8 cellular contexts compared by ENCODE assay signal in genomic region chr14:95156765-95157194, GRCh38. TPM values are rescaled to one million over a fixed set of nuclear protein-coding genes. Genes with fewer than 3 reads are reported as not detected.
DNase-seq lines count a peak whose midpoint lies in the region; ATAC-seq and TF ChIP-seq lines count a peak whose summit lies in the region.

No MANE protein-coding gene starts in this region.

- H3K36me3 Mint-ChIP-seq in CD8-positive, alpha-beta T cell: peaks cover 8% of the 10 kb centered on the region
- H3K36me3 Mint-ChIP-seq in activated CD4-positive, alpha-beta T cell treated with anti-CD3 and anti-CD28 coated beads, Interleukin-2, amount 10 ng/mL, durations not matched to agents 7 days and 5 days (ENCODE audit: low read depth): peaks cover 25% of the 10 kb centered on the region
- H3K36me3 Mint-ChIP-seq in effector memory CD8-positive, alpha-beta T cell (ENCODE audit: insufficient read depth): peaks cover 13% of the 10 kb centered on the region

- ATAC-seq in CD8-positive, alpha-beta T cell: peak; percentile 19
- peak; percentile 35 for ATAC-seq in GM21390 (IDR thresholded peaks at IDR 0.05; ENCODE audit: unreplicated experiment)
- ATAC-seq in effector memory CD8-positive, alpha-beta T cell (replicated peaks): peak; percentile 42

- POLR2A ChIA-PET in CD8-positive, alpha-beta T cell (lab: Charles Lee): interaction anchor here (0.6 to 1.5 kb wide), 2 partner anchors 16 to 27 kb away, joined by 3 to 6 read pairs; no protein-coding TSS in a partner anchor
- POLR2A ChIA-PET in activated CD4-positive, alpha-beta T cell treated with anti-CD3 and anti-CD28 coated beads, Interleukin-2, amount 10 ng/mL, durations not matched to agents 7 days and 5 days (lab: Charles Lee): no interaction called here

- intact Hi-C loops in CD8-positive, alpha-beta T cell (cut with DNase I, micrococcal nuclease): loop anchor here (1.0 to 10.0 kb wide), 7 partner anchors 361 to 1824 kb away; partner anchors contain the start of genes AK7 (in 2 of the 2), BTBD7 (in 2 of the 2), ATG2B (in 1 of the 2) and GSKIP (in 1 of the 2)

- peak overlapping the region; percentile 87 for H3K27ac Mint-ChIP-seq in CD8-positive, alpha-beta T cell
- H3K27ac Mint-ChIP-seq in activated CD4-positive, alpha-beta T cell treated with anti-CD3 and anti-CD28 coated beads, Interleukin-2, amount 10 ng/mL, durations not matched to agents 7 days and 5 days: peak overlapping the region; percentile 87
- H3K27ac Mint-ChIP-seq in effector memory CD8-positive, alpha-beta T cell: peak overlapping the region; percentile 75 to 99

- H3K27me3 Mint-ChIP-seq in CD8-positive, alpha-beta T cell (ENCODE audit: low read depth): no peaks in the 10 kb centered on the region
- no peaks in the 10 kb centered on the region for H3K27me3 Mint-ChIP-seq in activated CD4-positive, alpha-beta T cell treated with anti-CD3 and anti-CD28 coated beads, Interleukin-2, amount 10 ng/mL, durations not matched to agents 7 days and 5 days
- H3K27me3 Mint-ChIP-seq in effector memory CD8-positive, alpha-beta T cell: no peaks in the 10 kb centered on the region

- no peaks in the 10 kb centered on the region for H3K9me3 ChIP-seq in CD8-positive, alpha-beta T cell (ENCODE audit: low read length)
- no peaks in the 10 kb centered on the region for H3K9me3 ChIP-seq in mononuclear cell (ENCODE audit: low read depth, low read length)

- H3K4me3 ChIP-seq in CD8-positive, alpha-beta T cell (ENCODE audit: low read depth, low read length): peak overlapping the region; percentile 87
- peak overlapping the region; percentile 61 for H3K4me3 ChIP-seq in mononuclear cell (ENCODE audit: low read length)

- no peaks in the 10 kb centered on the region for H3K27me3 ChIP-seq in CD8-positive, alpha-beta T cell (ENCODE audit: insufficient read depth, low read length)
- H3K27me3 ChIP-seq in mononuclear cell (ENCODE audit: insufficient read depth, low read length): no peaks in the 10 kb centered on the region

- peak; percentile 4 to 68 (median 30) for DNase-seq in CD8-positive, alpha-beta T cell
- DNase-seq in HS-27A (ENCODE audit: low read depth): peak; percentile 12
- DNase-seq in activated CD4-positive, alpha-beta T cell treated with anti-CD3 and anti-CD28 coated beads, Interleukin-2, amount 10 ng/mL, durations not matched to agents 7 days and 5 days: peak; percentile 36
- peak in 1 of 3 experiments; percentile 29 for DNase-seq in effector memory CD8-positive, alpha-beta T cell
- DNase-seq in stimulated activated naive CD4-positive, alpha-beta T cell treated with Interleukin-2 at 50 U/mL for 16 hours (lab: John Stamatoyannopoulos, UW): peak; percentile 23
- no peak for DNase-seq in NCI-H1105 (lab: John Stamatoyannopoulos, UW)

- H3K36me3 ChIP-seq in CD8-positive, alpha-beta T cell (ENCODE audit: insufficient read depth, low read length): no peaks in the 10 kb centered on the region

- H3K4me1 Mint-ChIP-seq in CD8-positive, alpha-beta T cell (ENCODE audit: low read depth): peaks cover 49% of the 10 kb centered on the region
- H3K4me1 Mint-ChIP-seq in activated CD4-positive, alpha-beta T cell treated with anti-CD3 and anti-CD28 coated beads, Interleukin-2, amount 10 ng/mL, durations not matched to agents 7 days and 5 days: peaks cover 47% of the 10 kb centered on the region
- H3K4me1 Mint-ChIP-seq in effector memory CD8-positive, alpha-beta T cell (ENCODE audit: low read depth in 2 of 2): peaks cover 36 to 50% of the 10 kb centered on the region in 2 donors

- TF ChIP-seq CTCF in CD8-positive, alpha-beta T cell (IDR thresholded peaks at IDR 0.05): no peak

- peak overlapping the region; percentile 89 for H3K27ac ChIP-seq in CD8-positive, alpha-beta T cell (ENCODE audit: low read depth, low read length)

- H3K4me3 Mint-ChIP-seq in CD8-positive, alpha-beta T cell: peak overlapping the region; percentile 80
- H3K4me3 Mint-ChIP-seq in activated CD4-positive, alpha-beta T cell treated with anti-CD3 and anti-CD28 coated beads, Interleukin-2, amount 10 ng/mL, durations not matched to agents 7 days and 5 days: peak overlapping the region; percentile 81
- peak overlapping the region; percentile 97 to 98 for H3K4me3 Mint-ChIP-seq in effector memory CD8-positive, alpha-beta T cell

- peaks cover 48% of the 10 kb centered on the region for H3K4me1 ChIP-seq in CD8-positive, alpha-beta T cell (ENCODE audit: insufficient read depth, low read length)
- peaks cover 28% of the 10 kb centered on the region for H3K4me1 ChIP-seq in mononuclear cell (ENCODE audit: insufficient read depth, low read length)

- H3K9me3 Mint-ChIP-seq in CD8-positive, alpha-beta T cell: no peaks in the 10 kb centered on the region
- H3K9me3 Mint-ChIP-seq in activated CD4-positive, alpha-beta T cell treated with anti-CD3 and anti-CD28 coated beads, Interleukin-2, amount 10 ng/mL, durations not matched to agents 7 days and 5 days: no peaks in the 10 kb centered on the region
- H3K9me3 Mint-ChIP-seq in effector memory CD8-positive, alpha-beta T cell: no peaks in the 10 kb centered on the region

- CTCF ChIA-PET in CD8-positive, alpha-beta T cell (lab: Charles Lee): no interaction called here
- CTCF ChIA-PET in activated CD4-positive, alpha-beta T cell treated with anti-CD3 and anti-CD28 coated beads, Interleukin-2, amount 10 ng/mL, durations not matched to agents 7 days and 5 days (lab: Charles Lee): interaction anchor here (0.5 kb wide), 1 partner anchor 367 kb away, joined by 3 read pairs; no protein-coding TSS in a partner anchor

RNA-seq across cellular contexts. Expression of gene DICER1, which starts 0.5 kb away (rescaled TPM):
- total RNA-seq in CD8-positive, alpha-beta T cell: 10 to 100 TPM; 75.0 to 77.1 TPM
- total RNA-seq in activated CD4-positive, alpha-beta T cell treated with anti-CD3 and anti-CD28 coated beads, Interleukin-2, amount 10 ng/mL, durations not matched to agents 7 days and 5 days: 10 to 100 TPM; 54.4 to 63.6 TPM
- 99.5 TPM for total RNA-seq in mononuclear cell
